11 cellular contexts compared by ENCODE assay signal in genomic region chr12:93848453-93849120, GRCh38.
DNase-seq lines count a peak whose midpoint lies in the region; ATAC-seq and TF ChIP-seq lines count a peak whose summit lies in the region.
"Had no signal": no experiment of that assay in that cellular context is flagged by ENCODE, and none has a peak within 500 bp of the region (broad histone marks: within the 10 kb centered on the region; RNA-seq: fewer than 3 reads in every experiment).

No MANE protein-coding gene starts in this region.

- no peaks in the 10 kb centered on the region; the same call in 1 of the 2 replicates for H3F3A ChIP-seq in Loucy (ENCODE audit: low read depth)

- no peaks in the 10 kb centered on the region for H3K9me3 Mint-ChIP-seq in activated T-helper 17 cell treated with anti-CD3 and anti-CD28 coated beads, Interleukin-2, amount 50 U/mL, for 72 hours
- peaks cover 0 to 10% (median 5%) of the 10 kb centered on the region in 7 donors for H3K9me3 Mint-ChIP-seq in naive B cell

- H3K4me2 ChIP-seq in Loucy (ENCODE audit: low read depth, low read length, poor library complexity, severe bottlenecking): peak overlapping the region; percentile 51

- H4K20me1 ChIP-seq in Loucy (ENCODE audit: insufficient read depth, low read length, poor library complexity, severe bottlenecking): no peaks in the 10 kb centered on the region

- peaks cover 41% of the 10 kb centered on the region for H3K4me1 ChIP-seq in Loucy (ENCODE audit: insufficient read depth, low read length, poor library complexity, severe bottlenecking)

- H3K27ac Mint-ChIP-seq in activated T-helper 17 cell treated with anti-CD3 and anti-CD28 coated beads, Interleukin-2, amount 50 U/mL, for 72 hours: peak overlapping the region; percentile 86
- H3K27ac Mint-ChIP-seq in naive B cell: peak overlapping the region; percentile 5 to 96 (median 76)
- H3K27ac Mint-ChIP-seq: activated T-cell treated with anti-CD3 and anti-CD28 coated beads, Interleukin-2, amount 50 U/mL, for 24 hours had no signal

- peaks cover 41% of the 10 kb centered on the region for H3K4me1 Mint-ChIP-seq in activated T-helper 17 cell treated with anti-CD3 and anti-CD28 coated beads, Interleukin-2, amount 50 U/mL, for 72 hours
- H3K4me1 Mint-ChIP-seq in naive B cell: peaks cover 22 to 25% (median 24%) of the 10 kb centered on the region in 3 donors

- H3K27me3 Mint-ChIP-seq in activated T-helper 17 cell treated with anti-CD3 and anti-CD28 coated beads, Interleukin-2, amount 50 U/mL, for 72 hours: no peaks in the 10 kb centered on the region
- no peaks in the 10 kb centered on the region for H3K27me3 Mint-ChIP-seq in naive B cell
- H3K27me3 Mint-ChIP-seq: activated T-cell treated with anti-CD3 and anti-CD28 coated beads, Interleukin-2, amount 50 U/mL, for 24 hours had no signal

- DNase-seq in GDM1 (lab: John Stamatoyannopoulos, UW): peak; percentile 66
- DNase-seq in naive B cell: peak; percentile 0
- DNase-seq in A172 (ENCODE audit: low spot score): no peak
- DNase-seq in dorsolateral prefrontal cortex: no peak
- no peak for DNase-seq in DMS79 (lab: John Stamatoyannopoulos, UW)
- DNase-seq: activated T-cell treated with anti-CD3 and anti-CD28 coated beads, Interleukin-2, amount 50 U/mL, for 24 hours; mammary epithelial cell had no signal

- peak overlapping the region; percentile 49 for H3K4me3 Mint-ChIP-seq in activated T-helper 17 cell treated with anti-CD3 and anti-CD28 coated beads, Interleukin-2, amount 50 U/mL, for 72 hours
- peak overlapping the region in 7 of 8 donors; percentile 12 to 80 (median 63) for H3K4me3 Mint-ChIP-seq in naive B cell
- H3K4me3 Mint-ChIP-seq: activated T-cell treated with anti-CD3 and anti-CD28 coated beads, Interleukin-2, amount 50 U/mL, for 24 hours had no signal

- peak overlapping the region in 1 of 59 donors; percentile 8 for H3K27ac ChIP-seq in dorsolateral prefrontal cortex
- H3K27ac ChIP-seq: epithelial cell of prostate had no signal

- H3K36me3 ChIP-seq in Loucy (ENCODE audit: insufficient read depth, low read length): no peaks in the 10 kb centered on the region

- no peak overlapping the region for H3K9ac ChIP-seq in Loucy (ENCODE audit: low read depth, low read length, poor library complexity, severe bottlenecking)

- peaks cover 34% of the 10 kb centered on the region for H3K36me3 Mint-ChIP-seq in activated T-helper 17 cell treated with anti-CD3 and anti-CD28 coated beads, Interleukin-2, amount 50 U/mL, for 72 hours (ENCODE audit: low read depth)
- H3K36me3 Mint-ChIP-seq in naive B cell: peaks cover 5 to 10% of the 10 kb centered on the region in 2 donors

- intact Hi-C loops in dorsolateral prefrontal cortex (cut with DNase I): no loop called here

- H3K4me3 ChIP-seq in Loucy (ENCODE audit: low read length, poor library complexity, severe bottlenecking) (peak overlapping the region; percentile 17), dorsolateral prefrontal cortex (no peak overlapping the region)

- H3K27me3 ChIP-seq in Loucy (ENCODE audit: insufficient read depth, low read length, poor library complexity, severe bottlenecking): no peaks in the 10 kb centered on the region
- no peaks in the 10 kb centered on the region for H3K27me3 ChIP-seq in dorsolateral prefrontal cortex

- H3K9me2 ChIP-seq in Loucy (replicated peaks; ENCODE audit: low read depth, low read length): no peaks in the 10 kb centered on the region

- TF ChIP-seq CTCF in Loucy (conservative IDR thresholded peaks at IDR 0.05; ENCODE audit: low read length) (no peak), dorsolateral prefrontal cortex (IDR thresholded peaks at IDR 0.05 in 54 of 56, conservative IDR thresholded peaks at IDR 0.05 in 2 of 56; ENCODE audit: low read depth in 1 of 56, partially characterized antibody in 56 of 56) (no peak)

- H2AFZ ChIP-seq in Loucy (ENCODE audit: low read length): peak overlapping the region; percentile 64

- H3K79me2 ChIP-seq in Loucy (ENCODE audit: insufficient read depth, low read length): no peaks in the 10 kb centered on the region

- H3K9me3 ChIP-seq in Loucy (ENCODE audit: insufficient read depth, low read depth, low read length): no peaks in the 10 kb centered on the region

- no peak for ATAC-seq in activated T-helper 17 cell treated with anti-CD3 and anti-CD28 coated beads, Interleukin-2, amount 50 U/mL, for 72 hours (replicated peaks)
- ATAC-seq in naive B cell (ENCODE audit: low read depth in 2 of 2) (peak; percentile 66 to 76), HG03457 (IDR thresholded peaks at IDR 0.05; ENCODE audit: unreplicated experiment) (no peak)

Comparison
In these comparisons a context has a peak if more than half of its experiments do, and no peak if none do; other contexts are left out.
1. DNase-seq: peak in GDM1 (single experiment) and naive B cell (single experiment); none in A172 (single experiment), dorsolateral prefrontal cortex (0 of 10) and DMS79 (single experiment).
2. ATAC-seq: peak in naive B cell (2 of 2); none in activated T-helper 17 cell treated with anti-CD3 and anti-CD28 coated beads, Interleukin-2, amount 50 U/mL, for 72 hours (single experiment) and HG03457 (single experiment).